20 cellular contexts compared by ENCODE assay signal in genomic region chr10:49071221-49071761, GRCh38. TPM values are rescaled to one million over a fixed set of nuclear protein-coding genes. Genes with fewer than 3 reads are reported as not detected.
A peak's percentile ranks its signal among the peaks of the same experiment; 100 is the strongest.
DNase-seq lines count a peak whose midpoint lies in the region; ATAC-seq and TF ChIP-seq lines count a peak whose summit lies in the region.
"Had no signal": no experiment of that assay in that cellular context is flagged by ENCODE, and none has a peak within 500 bp of the region (broad histone marks: within the 10 kb centered on the region; RNA-seq: fewer than 3 reads in every experiment).

No MANE protein-coding gene starts in this region.

- H3K4me3 ChIP-seq in epithelial cell of esophagus (ENCODE audit: low read length), result no peak overlapping the region
- H3K4me3 ChIP-seq in tibial artery, result no peak overlapping the region
- no peak overlapping the region for H3K4me3 ChIP-seq in gastrocnemius medialis

- TF ChIP-seq POLR2A in gastrocnemius medialis (IDR thresholded peaks at IDR 0.05), result no peak

- H3K4me1 ChIP-seq in tibial artery, result peaks cover 0 to 13% (median 3%) of the 10 kb centered on the region in 4 donors
- H3K4me1 ChIP-seq in gastrocnemius medialis, result no peaks in the 10 kb centered on the region

- H3K9me3 ChIP-seq in tibial artery (no peaks in the 10 kb centered on the region), gastrocnemius medialis (no peaks in the 10 kb centered on the region)

- in situ Hi-C loops in gastrocnemius medialis (cut with MboI; ENCODE audit: low sequenced_read_pairs in 4 of 4), result no loop called here

- H3K36me3 ChIP-seq in tibial artery (peaks cover 0 to 45% (median 18%) of the 10 kb centered on the region in 3 donors), gastrocnemius medialis (no peaks in the 10 kb centered on the region)
- H3K36me3 ChIP-seq: WERI-Rb-1 had no signal

- H3K27ac ChIP-seq in tibial artery (no peak overlapping the region), gastrocnemius medialis (no peak overlapping the region)
- H3K27ac ChIP-seq: KMS-11, WERI-Rb-1 had no signal

- TF ChIP-seq CTCF in epithelial cell of esophagus (IDR thresholded peaks at IDR 0.05; ENCODE audit: insufficient read depth, low read depth, low read length, missing control alignments) (no peak), tibial artery (IDR thresholded peaks at IDR 0.05) (no peak), gastrocnemius medialis (IDR thresholded peaks at IDR 0.05 in 4 of 5, conservative IDR thresholded peaks at IDR 0.05 in 1 of 5) (no peak)

- no peak for DNase-seq in Right ventricle myocardium superior
- DNase-seq in cardiac septum (ENCODE audit: low spot score), result no peak
- peak; percentile 67 for DNase-seq in epithelial cell of esophagus (ENCODE audit: low read depth)
- DNase-seq in kidney tubule cell (ENCODE audit: low spot score), result peak; percentile 83
- DNase-seq in tibial artery, result no peak
- DNase-seq in NOMO-1 (lab: John Stamatoyannopoulos, UW; ENCODE audit: unreplicated experiment in 2 of 2), result no peak
- DNase-seq in posterior cingulate gyrus, result no peak
- no peak for DNase-seq in gastrocnemius medialis
- DNase-seq: ACHN; activated gamma-delta T cell treated with Interleukin-2 at 50 U/mL for 16 hours; COR-L47; effector memory CD8-positive, alpha-beta T cell; HCEC 1CT; naive thymus-derived CD8-positive, alpha-beta T cell; NCI-H510A treated with DMSO at 0.1 percent for 48 hours; PC-3; stimulated activated naive CD4-positive, alpha-beta T cell; SW 1271; WERI-Rb-1 had no signal

- ATAC-seq in Right ventricle myocardium superior (ENCODE audit: poor library complexity) (peak; percentile 48), gastrocnemius medialis (no peak)
- ATAC-seq: effector memory CD8-positive, alpha-beta T cell; PC-3 had no signal

- intact Hi-C loops in Right ventricle myocardium superior (cut with DNase I), result no loop called here
- intact Hi-C loops in cardiac septum (cut with DNase I), result no loop called here
- intact Hi-C loops in tibial artery (cut with DNase I; ENCODE audit: low total_unique reads), result no loop called here
- intact Hi-C loops in posterior cingulate gyrus (cut with DNase I), result no loop called here
- intact Hi-C loops in gastrocnemius medialis (cut with DNase I; ENCODE audit: low total_unique reads), result no loop called here

- H3K27me3 ChIP-seq in tibial artery, result no peaks in the 10 kb centered on the region
- no peaks in the 10 kb centered on the region for H3K27me3 ChIP-seq in gastrocnemius medialis

RNA-seq across cellular contexts. Expression of gene VSTM4, which starts 44.0 kb away (rescaled TPM):
- total RNA-seq in Right ventricle myocardium superior, result 22.4 TPM
- total RNA-seq in cardiac septum, result 24.4 TPM
- 1 to 10 TPM; 1.8 to 4.0 (median 2.6) TPM for total RNA-seq in gastrocnemius medialis
- total RNA-seq: naive thymus-derived CD8-positive, alpha-beta T cell; PC-3 had no signal

Comparison
In these comparisons a context has a peak if more than half of its experiments do, and no peak if none do; other contexts are left out.
1. DNase-seq: peak in epithelial cell of esophagus (single experiment) and kidney tubule cell (single experiment); none in Right ventricle myocardium superior (single experiment), cardiac septum (single experiment), tibial artery (0 of 2), NOMO-1 (0 of 2), posterior cingulate gyrus (0 of 10) and gastrocnemius medialis (0 of 2).